Comparison of ENCODE assay signal across 8 cellular contexts in the genomic region with DNA sequence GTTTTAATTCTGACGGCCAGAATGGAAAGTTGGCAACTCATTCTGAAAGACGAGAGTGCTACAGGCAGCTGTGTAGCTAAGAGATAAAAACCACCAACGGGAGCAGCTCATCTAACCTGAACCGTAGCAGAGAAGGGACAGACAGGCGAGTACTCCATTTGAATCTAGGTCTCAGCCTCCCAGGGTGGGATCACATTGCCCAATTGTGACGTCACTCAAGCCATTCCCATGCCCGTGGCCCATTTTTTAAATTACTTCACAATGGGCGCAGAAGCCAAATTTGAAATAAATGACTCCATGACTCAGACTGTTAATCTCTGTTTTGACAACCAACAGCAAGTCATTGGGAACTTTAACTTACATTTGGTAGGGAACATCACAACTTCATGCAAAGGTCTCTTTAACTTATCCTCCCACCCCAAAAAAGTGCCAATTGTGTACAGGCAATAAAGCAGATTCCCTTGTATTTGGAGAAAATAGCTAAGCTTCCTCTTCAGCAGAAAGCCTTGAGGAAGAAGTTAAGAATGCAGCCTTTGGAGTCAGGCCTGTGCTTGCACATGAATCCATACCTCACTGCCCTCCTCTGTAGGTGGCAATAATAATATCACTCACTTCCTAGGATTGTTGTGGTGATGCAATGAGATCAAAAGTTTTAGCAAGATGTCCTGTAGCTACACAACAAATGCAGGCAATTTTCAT.
A peak's percentile ranks its signal among the peaks of the same experiment; 100 is the strongest.
DNase-seq lines count a peak whose midpoint lies in the region; ATAC-seq, FAIRE-seq and TF ChIP-seq lines count a peak whose summit lies in the region.

No MANE protein-coding gene starts in this region.

- peak overlapping the region; percentile 54 for H3K27ac Mint-ChIP-seq in mesothelial cell of epicardium

- TF ChIP-seq CTCF in GM10248 (IDR thresholded peaks at IDR 0.05; ENCODE audit: control extremely low read depth, extremely low read depth, low read depth, missing control alignments) (no peak), mesothelial cell of epicardium (IDR thresholded peaks at IDR 0.05; ENCODE audit: unreplicated experiment) (no peak), kidney (IDR thresholded peaks at IDR 0.05; ENCODE audit: borderline replicate concordance, extremely low read depth, insufficient read depth) (no peak)

- H3K27ac ChIP-seq in kidney (ENCODE audit: low read depth in 2 of 2, low read length in 2 of 2), result no peak overlapping the region

- H3K4me1 Mint-ChIP-seq in mesothelial cell of epicardium, result peaks cover 12% of the 10 kb centered on the region

- no peaks in the 10 kb centered on the region for H3K36me3 Mint-ChIP-seq in mesothelial cell of epicardium

- intact Hi-C loops in kidney (cut with DNase I), result no loop called here

- peak; percentile 83 for DNase-seq in GM10248 (ENCODE audit: extremely low spot score)
- DNase-seq in astrocyte of the hippocampus (ENCODE audit: low read depth, low spot score), result peak; percentile 94
- DNase-seq in mesothelial cell of epicardium (ENCODE audit: low spot score in 2 of 2, unreplicated experiment in 2 of 2), result no peak
- no peak for DNase-seq in kidney
- no peak for DNase-seq in NCI-H69 (lab: John Stamatoyannopoulos, UW)
- no peak for DNase-seq in cortex of kidney (lab: John Stamatoyannopoulos, UW)

- FAIRE-seq in kidney (lab: Jason Lieb, UNC), result no peak

- no peaks in the 10 kb centered on the region for H3K36me3 ChIP-seq in kidney (ENCODE audit: control insufficient read depth in 1 of 2, insufficient read depth in 2 of 2, low read length in 2 of 2)

- no peak overlapping the region for H3K9ac ChIP-seq in kidney (ENCODE audit: low read length in 2 of 2)

- no peaks in the 10 kb centered on the region for H3K4me1 ChIP-seq in kidney (ENCODE audit: control insufficient read depth in 1 of 2, insufficient read depth in 1 of 2, low read depth in 1 of 2, low read length in 2 of 2)

- CTCF ChIA-PET in GM10248 (lab: Yijun Ruan, JAX), result interaction anchor here (1.2 to 2.3 kb wide), 3 partner anchors 9 to 42 kb away, joined by 5 to 7 read pairs (median 6); no protein-coding TSS in a partner anchor

- peak; percentile 95 for ATAC-seq in GM21390 (IDR thresholded peaks at IDR 0.05; ENCODE audit: unreplicated experiment)
- ATAC-seq in HG03558 (IDR thresholded peaks at IDR 0.05; ENCODE audit: extremely low read depth, unreplicated experiment), result peak; percentile 94

- POLR2A ChIA-PET in GM10248 (lab: Yijun Ruan, JAX), result no interaction called here

- H3K9me3 ChIP-seq in kidney (ENCODE audit: control insufficient read depth in 1 of 2, low read length in 2 of 2), result peaks cover 6 to 14% of the 10 kb centered on the region in 2 donors

- H3K27me3 Mint-ChIP-seq in mesothelial cell of epicardium (ENCODE audit: low read depth), result no peaks in the 10 kb centered on the region

- H3K4me3 Mint-ChIP-seq in mesothelial cell of epicardium, result no peak overlapping the region

- peaks cover 23% of the 10 kb centered on the region for H3K9me3 Mint-ChIP-seq in mesothelial cell of epicardium

- no peak overlapping the region for H3K4me3 ChIP-seq in kidney (ENCODE audit: low read length in 2 of 2)

Comparison
In these comparisons a context has a peak if more than half of its experiments do, and no peak if none do; other contexts are left out.
1. DNase-seq: peak in GM10248 (single experiment) and astrocyte of the hippocampus (single experiment); none in mesothelial cell of epicardium (0 of 2), kidney (single experiment), NCI-H69 (single experiment) and cortex of kidney (single experiment).